In genomic region chr4:69782651-69783310, GRCh38 we compare ENCODE assay signal across 24 cellular contexts. TPM values are rescaled to one million over a fixed set of nuclear protein-coding genes. Genes with fewer than 3 reads are reported as not detected.
"Had no signal": no experiment of that assay in that cellular context is flagged by ENCODE, and none has a peak within 500 bp of the region (broad histone marks: within the 10 kb centered on the region; RNA-seq: fewer than 3 reads in every experiment).

No MANE protein-coding gene starts in this region.

- H3K27ac ChIP-seq: esophagus muscularis mucosa, pancreas, psoas muscle, thoracic aorta, vagina had no signal

- ATAC-seq: activated CD4-positive, alpha-beta T cell treated with anti-CD3 and anti-CD28 coated beads for 36 hours; activated CD8-positive, alpha-beta memory T cell treated with anti-CD3 and anti-CD28 coated beads, Interleukin-2, amount 10 ng/mL, durations not matched to agents 7 days and 5 days; activated CD8-positive, alpha-beta T cell treated with anti-CD3 and anti-CD28 coated beads, Interleukin-2, amount 10 ng/mL, durations not matched to agents 7 days and 5 days; activated T-cell treated with anti-CD3 and anti-CD28 coated beads, Interleukin-2, amount 50 U/mL, for 72 hours; naive thymus-derived CD4-positive, alpha-beta T cell; psoas muscle had no signal

- H3K27me3 Mint-ChIP-seq: activated CD4-positive, alpha-beta T cell treated with anti-CD3 and anti-CD28 coated beads for 36 hours; activated CD8-positive, alpha-beta memory T cell treated with anti-CD3 and anti-CD28 coated beads, Interleukin-2, amount 10 ng/mL, durations not matched to agents 7 days and 5 days; dendritic cell treated with granulocyte-macrophage colony-stimulating factor and Interleukin-4, amounts not matched to agents 40 ng/mL and 50 ng/mL, for 4 days; memory B cell had no signal

- H3K36me3 Mint-ChIP-seq: activated CD8-positive, alpha-beta memory T cell treated with anti-CD3 and anti-CD28 coated beads, Interleukin-2, amount 10 ng/mL, durations not matched to agents 7 days and 5 days; memory B cell had no signal

- H3K4me3 Mint-ChIP-seq: activated CD4-positive, alpha-beta T cell treated with anti-CD3 and anti-CD28 coated beads for 36 hours; activated CD8-positive, alpha-beta memory T cell treated with anti-CD3 and anti-CD28 coated beads, Interleukin-2, amount 10 ng/mL, durations not matched to agents 7 days and 5 days; activated CD8-positive, alpha-beta T cell treated with anti-CD3 and anti-CD28 coated beads, Interleukin-2, amount 10 ng/mL, durations not matched to agents 7 days and 5 days; activated naive CD4-positive, alpha-beta T cell treated with anti-CD3 and anti-CD28 coated beads for 36 hours; activated T-cell treated with anti-CD3 and anti-CD28 coated beads, Interleukin-2, amount 50 U/mL, for 72 hours; dendritic cell treated with granulocyte-macrophage colony-stimulating factor and Interleukin-4, amounts not matched to agents 40 ng/mL and 50 ng/mL, for 4 days; memory B cell; naive thymus-derived CD4-positive, alpha-beta T cell had no signal

- H3K27ac Mint-ChIP-seq: activated CD4-positive, alpha-beta T cell treated with anti-CD3 and anti-CD28 coated beads for 36 hours; activated CD8-positive, alpha-beta memory T cell treated with anti-CD3 and anti-CD28 coated beads, Interleukin-2, amount 10 ng/mL, durations not matched to agents 7 days and 5 days; activated CD8-positive, alpha-beta T cell treated with anti-CD3 and anti-CD28 coated beads, Interleukin-2, amount 10 ng/mL, durations not matched to agents 7 days and 5 days; activated naive CD4-positive, alpha-beta T cell treated with anti-CD3 and anti-CD28 coated beads for 36 hours; activated T-cell treated with anti-CD3 and anti-CD28 coated beads, Interleukin-2, amount 50 U/mL, for 72 hours; dendritic cell treated with granulocyte-macrophage colony-stimulating factor and Interleukin-4, amounts not matched to agents 40 ng/mL and 50 ng/mL, for 4 days; memory B cell; naive thymus-derived CD4-positive, alpha-beta T cell had no signal

- H3K4me3 ChIP-seq: esophagus muscularis mucosa, pancreas, psoas muscle, thoracic aorta, vagina had no signal

- H3K27me3 ChIP-seq: esophagus muscularis mucosa, pancreas, vagina had no signal

- H3K4me1 ChIP-seq: esophagus muscularis mucosa, pancreas, psoas muscle, vagina had no signal

- H3K36me3 ChIP-seq: esophagus muscularis mucosa, pancreas, thoracic aorta, vagina had no signal

- H3K4me1 Mint-ChIP-seq: activated CD4-positive, alpha-beta T cell treated with anti-CD3 and anti-CD28 coated beads for 36 hours; activated CD8-positive, alpha-beta memory T cell treated with anti-CD3 and anti-CD28 coated beads, Interleukin-2, amount 10 ng/mL, durations not matched to agents 7 days and 5 days; memory B cell had no signal

- DNase-seq: activated CD4-positive, alpha-beta T cell treated with anti-CD3 and anti-CD28 coated beads for 36 hours; activated CD8-positive, alpha-beta memory T cell treated with anti-CD3 and anti-CD28 coated beads, Interleukin-2, amount 10 ng/mL, durations not matched to agents 7 days and 5 days; activated CD8-positive, alpha-beta T cell treated with anti-CD3 and anti-CD28 coated beads, Interleukin-2, amount 10 ng/mL, durations not matched to agents 7 days and 5 days; activated naive CD4-positive, alpha-beta T cell treated with anti-CD3 and anti-CD28 coated beads for 36 hours; activated T-cell treated with anti-CD3 and anti-CD28 coated beads, Interleukin-2, amount 50 U/mL, for 72 hours; amniotic stem cell; caudate nucleus; effector CD4-positive, alpha-beta T cell; foreskin melanocyte; midbrain; naive thymus-derived CD4-positive, alpha-beta T cell; nucleus accumbens; stimulated activated CD4-positive, alpha-beta T cell treated with anti-CD3 and anti-CD28 coated beads, Interleukin-15, amount 100 ng/mL, for 24 hours; stimulated activated CD4-positive, alpha-beta T cell treated with anti-CD3 and anti-CD28 coated beads, Interleukin-2, amount 100 ng/mL, for 24 hours; stimulated activated naive CD4-positive, alpha-beta T cell treated with Interleukin-2 at 50 U/mL for 16 hours; trophoblast cell had no signal

- H3K9me3 ChIP-seq: esophagus muscularis mucosa, pancreas, psoas muscle, thoracic aorta, vagina had no signal

RNA-seq across cellular contexts. Expression of gene SULT1B1, which starts 22.4 kb away (rescaled TPM):
- polyA plus RNA-seq: neural cell had no signal
